30 cellular contexts compared by ENCODE assay signal in the genomic region with DNA sequence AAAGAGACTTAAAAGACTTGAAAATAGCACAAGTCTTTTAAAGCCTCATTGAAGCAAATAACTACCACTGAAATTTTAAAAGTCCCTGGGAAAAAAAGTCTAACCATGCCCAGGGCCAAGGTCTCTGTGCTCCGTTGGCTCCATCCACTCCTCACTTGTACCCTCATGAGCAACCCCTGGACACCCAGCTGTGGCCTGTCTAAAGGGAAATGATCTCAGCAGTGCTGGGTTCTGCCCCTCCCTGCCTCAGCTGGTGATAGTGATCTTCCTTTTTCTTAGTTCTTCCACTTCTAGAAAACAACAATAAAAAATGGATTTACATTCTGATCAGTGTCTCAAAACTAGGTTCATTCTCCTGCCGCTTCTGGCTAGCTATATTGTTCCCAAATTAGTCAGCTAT.
"Had no signal": no experiment of that assay in that cellular context is flagged by ENCODE, and none has a peak within 500 bp of the region (broad histone marks: within the 10 kb centered on the region; RNA-seq: fewer than 3 reads in every experiment).

No MANE protein-coding gene starts in this region.

- H3K4me3 ChIP-seq: ascending aorta, cardiac muscle cell, MG63, PC-9, SJCRH30, SK-N-MC had no signal

- H3K9me3 ChIP-seq: ascending aorta, SJCRH30 had no signal

- H3K27ac ChIP-seq: ascending aorta, cardiac muscle cell, PC-9, SJCRH30, SK-N-MC had no signal

- ATAC-seq: activated CD8-positive, alpha-beta memory T cell treated with anti-CD3 and anti-CD28 coated beads, Interleukin-2, amount 10 ng/mL, durations not matched to agents 7 days and 5 days had no signal

- H3K36me3 ChIP-seq: ascending aorta, cardiac muscle cell, MG63, SJCRH30 had no signal

- DNase-seq: activated B cell treated with CpG ODN at 0.5 μM for 24 hours; activated CD4-positive, alpha-beta memory T cell treated with anti-CD3 and anti-CD28 coated beads for 36 hours; activated CD4-positive, alpha-beta T cell treated with anti-CD3 and anti-CD28 coated beads for 4 hours; activated CD4-positive, alpha-beta T cell treated with anti-CD3 and anti-CD28 coated beads, Interleukin-2, amount 50 U/mL, for 1 hour; activated CD4-positive, CD25-positive, alpha-beta regulatory T cell treated with anti-CD3 and anti-CD28 coated beads, Interleukin-2, amount 50 U/mL, for 72 hours; activated CD8-positive, alpha-beta memory T cell treated with anti-CD3 and anti-CD28 coated beads, Interleukin-2, amount 10 ng/mL, durations not matched to agents 7 days and 5 days; activated CD8-positive, alpha-beta memory T cell treated with anti-CD3 and anti-CD28 coated beads, Interleukin-2, amount 50 U/mL, for 48 hours; activated gamma-delta T cell; activated naive CD4-positive, alpha-beta T cell treated with Interleukin-2 at 50 U/mL for 16 hours; activated naive CD8-positive, alpha-beta T cell treated with anti-CD3 and anti-CD28 coated beads, Interleukin-2, amount 10 ng/mL, durations not matched to agents 7 days and 5 days; activated T-cell treated with anti-CD3 and anti-CD28 coated beads, Interleukin-2, amount 50 U/mL, for 1 hour; amygdala; Kasumi-1; KG1; MG63; NCI-H1048; NCI-H1105 treated with DMSO at 0.1 percent for 48 hours; NCI-H1436; NCI-H1694; NCI-H1930; NCI-H2081 treated with DMSO at 0.1 percent for 48 hours; NCI-H345; NCI-H524 treated with DMSO at 0.1 percent for 48 hours; NK-92 treated with Interleukin-12 subunit alpha and Interleukin-12 subunit beta, amount 100 ng/mL, for 24 hours; PC-9; SHP77; SJCRH30 had no signal

- H3K4me1 ChIP-seq: SJCRH30 had no signal

- H2AFZ ChIP-seq: PC-9 had no signal

- H3K4me2 ChIP-seq: PC-9 had no signal

- H3K27me3 ChIP-seq: ascending aorta, cardiac muscle cell, MG63, SJCRH30 had no signal
